Comparison of ENCODE assay signal across 9 cellular contexts in the genomic region with DNA sequence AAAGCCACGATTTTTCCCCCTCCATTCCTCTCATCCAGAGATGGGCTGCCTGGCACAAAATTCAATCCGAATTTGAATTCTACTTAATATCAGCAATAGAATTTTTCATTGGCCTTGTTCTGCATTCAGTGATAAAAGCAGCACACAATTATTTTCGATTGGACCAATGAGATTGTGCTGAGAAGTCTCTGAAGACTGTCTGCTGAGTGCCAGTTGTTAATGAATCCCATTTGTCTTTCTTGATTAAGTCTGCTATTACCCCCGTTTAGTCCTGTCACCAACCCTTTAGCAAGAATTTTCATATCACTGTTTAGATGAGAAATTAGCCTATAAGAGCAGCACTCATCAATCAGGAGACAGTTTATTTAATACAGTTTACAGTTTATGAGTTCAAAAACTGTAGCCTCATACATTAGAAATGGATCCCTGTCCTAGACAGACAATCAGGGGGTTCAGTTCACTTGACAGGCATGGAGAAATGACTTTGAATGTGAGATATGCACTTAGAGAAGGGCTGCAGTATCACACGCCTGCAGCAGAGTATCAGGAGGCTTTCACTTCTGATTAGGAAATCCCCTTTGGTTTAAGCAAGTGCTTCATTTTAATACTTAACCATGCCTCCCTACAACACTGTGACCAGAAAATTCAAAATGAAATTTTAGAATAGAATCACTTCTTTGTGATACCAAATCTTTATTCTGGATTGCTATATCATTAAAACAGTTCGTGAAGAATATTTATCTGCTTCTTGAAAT.
DNase-seq lines count a peak whose midpoint lies in the region; ATAC-seq and TF ChIP-seq lines count a peak whose summit lies in the region.
"Had no signal": no experiment of that assay in that cellular context is flagged by ENCODE, and none has a peak within 500 bp of the region (broad histone marks: within the 10 kb centered on the region; RNA-seq: fewer than 3 reads in every experiment).

No MANE protein-coding gene starts in this region.

- peak overlapping the region; percentile 84 for H3K27ac Mint-ChIP-seq in MCF 10A (ENCODE audit: low read depth, unreplicated experiment)

- TF ChIP-seq POLR2A in vagina (IDR thresholded peaks at IDR 0.05): no peak

- H3K27me3 Mint-ChIP-seq in MCF 10A (ENCODE audit: insufficient read depth, unreplicated experiment): no peaks in the 10 kb centered on the region

- no peaks in the 10 kb centered on the region for H3K36me3 Mint-ChIP-seq in MCF 10A (ENCODE audit: insufficient read depth, unreplicated experiment)

- H3K27me3 ChIP-seq in right atrium auricular region (no peaks in the 10 kb centered on the region), vagina (no peaks in the 10 kb centered on the region)

- POLR2A ChIA-PET in MCF 10A (lab: Yijun Ruan, JAX): interaction anchor here (1.0 kb wide), 1 partner anchor 47 kb away, joined by 3 read pairs; no protein-coding TSS in a partner anchor

- H3K4me1 Mint-ChIP-seq in MCF 10A (ENCODE audit: insufficient read depth, unreplicated experiment): peaks cover 33% of the 10 kb centered on the region

- H3K36me3 ChIP-seq in right atrium auricular region (no peaks in the 10 kb centered on the region), vagina (no peaks in the 10 kb centered on the region)

- H3K4me1 ChIP-seq in right atrium auricular region (peaks cover 0 to 12% of the 10 kb centered on the region in 2 donors), vagina (no peaks in the 10 kb centered on the region)

- BruUV-seq in MCF 10A (replicated peaks; lab: Mats Ljungman, UMichigan): no TSS peak

- peak; percentile 77 for ATAC-seq in HG03103 (IDR thresholded peaks at IDR 0.05; ENCODE audit: low read depth, unreplicated experiment)

- H3K27ac ChIP-seq in right atrium auricular region: peak overlapping the region; percentile 57 to 75
- H3K27ac ChIP-seq in vagina: peak overlapping the region; percentile 42

- TF ChIP-seq CTCF in right atrium auricular region (IDR thresholded peaks at IDR 0.05) (no peak), MCF 10A (IDR thresholded peaks at IDR 0.05; ENCODE audit: unreplicated experiment) (no peak), vagina (IDR thresholded peaks at IDR 0.05) (no peak)

- CTCF ChIA-PET in MCF 10A (lab: Yijun Ruan, JAX): interaction anchor here (0.6 to 0.7 kb wide), 2 partner anchors 178 to 310 kb away, joined by 3 read pairs; no protein-coding TSS in a partner anchor

- peak overlapping the region; percentile 44 for H3K4me3 Mint-ChIP-seq in MCF 10A (ENCODE audit: unreplicated experiment)

- H3K4me3 ChIP-seq in right atrium auricular region (no peak overlapping the region), vagina (no peak overlapping the region)

- H3K9me3 Mint-ChIP-seq in MCF 10A (ENCODE audit: unreplicated experiment): no peaks in the 10 kb centered on the region

- DNase-seq in right atrium auricular region (ENCODE audit: low spot score) (no peak), cardiac septum (ENCODE audit: low spot score) (no peak), MCF 10A (ENCODE audit: unreplicated experiment) (peak; percentile 20), vagina (ENCODE audit: extremely low spot score in 2 of 2) (no peak), hippocampal formation (lab: John Stamatoyannopoulos, UW) (no peak), NCI-H2107 (lab: John Stamatoyannopoulos, UW) (no peak)
- no peak for DNase-seq in activated T-cell treated with anti-CD3 and anti-CD28 coated beads, Interleukin-2, amount 50 U/mL, for 1 hour
- DNase-seq: SW 1271 had no signal

- no peaks in the 10 kb centered on the region for H3K9me3 ChIP-seq in right atrium auricular region
- no peaks in the 10 kb centered on the region for H3K9me3 ChIP-seq in vagina

- intact Hi-C loops in cardiac septum (cut with DNase I): no loop called here
- intact Hi-C loops in MCF 10A (cut with micrococcal nuclease): loop anchor here (1.0 to 5.0 kb wide), 2 partner anchors 110 to 143 kb away; no protein-coding TSS in a partner anchor
- intact Hi-C loops in vagina (cut with DNase I): no loop called here
